Comparison of ENCODE assay signal across 17 cellular contexts in the genomic region with DNA sequence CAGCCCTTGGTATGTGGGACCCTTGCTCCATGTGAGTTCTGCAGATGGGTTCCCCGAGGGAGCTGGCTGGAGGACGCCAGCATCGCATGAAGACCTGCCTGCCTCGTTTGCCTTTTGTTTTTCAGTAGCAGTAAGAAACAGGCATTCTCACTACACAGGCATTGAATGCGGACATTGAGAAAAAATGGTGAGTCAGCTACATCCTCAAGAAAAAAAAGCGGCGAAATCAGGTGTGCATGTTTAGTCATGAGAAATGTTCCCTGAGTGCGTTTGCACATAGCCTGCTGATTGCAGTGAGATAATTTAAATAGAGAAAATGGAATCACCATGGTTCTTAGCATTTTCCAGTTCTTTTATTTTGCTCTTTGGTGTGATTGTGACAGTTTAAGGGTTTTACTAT. TPM values are rescaled to one million over a fixed set of nuclear protein-coding genes. Genes with fewer than 3 reads are reported as not detected.
A peak's percentile ranks its signal among the peaks of the same experiment; 100 is the strongest.
DNase-seq lines count a peak whose midpoint lies in the region; ATAC-seq and TF ChIP-seq lines count a peak whose summit lies in the region.
"Had no signal": no experiment of that assay in that cellular context is flagged by ENCODE, and none has a peak within 500 bp of the region (broad histone marks: within the 10 kb centered on the region; RNA-seq: fewer than 3 reads in every experiment).

No MANE protein-coding gene starts in this region.

- no peak for TF ChIP-seq POLR2A in vagina (IDR thresholded peaks at IDR 0.05)

- H3K23me2 ChIP-seq in H9 (ENCODE audit: insufficient read length, low read depth, low read length, poor library complexity, severe bottlenecking): no peaks in the 10 kb centered on the region

- 0 out of 5 replicates have a peak overlapping the region, but pooled peaks of 1 of the 2 experiments have one; percentile 25 for H3K4me3 Mint-ChIP-seq in H9
- H3K4me3 Mint-ChIP-seq: dendritic cell treated with granulocyte-macrophage colony-stimulating factor and Interleukin-4, amounts not matched to agents 40 ng/mL and 50 ng/mL, for 4 days; immature natural killer cell had no signal

- H3K9me3 ChIP-seq in H9 (ENCODE audit: control insufficient read depth, low read depth, low read length) (no peaks in the 10 kb centered on the region), ectodermal cell (ENCODE audit: control insufficient read depth, low read length) (no peaks in the 10 kb centered on the region), neuronal stem cell (replicated peaks in 1 of 2; ENCODE audit: control insufficient read depth in 2 of 2, insufficient read depth in 1 of 2, low read depth in 1 of 2, low read length in 2 of 2) (no peaks in the 10 kb centered on the region), vagina (no peaks in the 10 kb centered on the region)
- H3K9me3 ChIP-seq: mucosa of descending colon, uterus had no signal

- H2BK20ac ChIP-seq in H9 (ENCODE audit: low read depth, low read length, poor library complexity, severe bottlenecking): no peak overlapping the region

- no peak for TF ChIP-seq CTCF in H9 (conservative IDR thresholded peaks at IDR 0.05)
- no peak for TF ChIP-seq CTCF in vagina (IDR thresholded peaks at IDR 0.05)

- no peaks in the 10 kb centered on the region for H3K27me3 Mint-ChIP-seq in H9 (ENCODE audit: low read depth)

- H3K79me2 ChIP-seq in H9 (ENCODE audit: insufficient read depth, low read length): peaks cover 3% of the 10 kb centered on the region; the same call in 1 of the 2 replicates

- ATAC-seq in GM18502 (IDR thresholded peaks at IDR 0.05; ENCODE audit: poor library complexity, unreplicated experiment): no peak
- ATAC-seq: mucosa of descending colon, SK-N-SH treated with all-trans-retinoic acid at 6 μM for 48 hours had no signal

- H3K36me3 ChIP-seq in ectodermal cell (ENCODE audit: control insufficient read depth, insufficient read depth, low read length) (no peaks in the 10 kb centered on the region), neuronal stem cell (replicated peaks in 1 of 2; ENCODE audit: control insufficient read depth in 2 of 2, insufficient read depth in 2 of 2, low read length in 2 of 2) (peaks cover 0 to 2% of the 10 kb centered on the region in 2 donors), vagina (no peaks in the 10 kb centered on the region)
- H3K36me3 ChIP-seq: uterus, WERI-Rb-1 had no signal

- peaks cover 10 to 40% of the 10 kb centered on the region in 2 experiments for H3K9me3 Mint-ChIP-seq in H9
- H3K9me3 Mint-ChIP-seq: dendritic cell treated with granulocyte-macrophage colony-stimulating factor and Interleukin-4, amounts not matched to agents 40 ng/mL and 50 ng/mL, for 4 days; immature natural killer cell had no signal

- no peaks in the 10 kb centered on the region for H4K20me1 ChIP-seq in H9 (ENCODE audit: control insufficient read depth, insufficient read depth, insufficient read length)

- peaks cover 13% of the 10 kb centered on the region for H3K4me1 ChIP-seq in H9 (ENCODE audit: insufficient read depth, low read length)
- H3K4me1 ChIP-seq in ectodermal cell (ENCODE audit: control insufficient read depth, insufficient read depth, low read length): no peaks in the 10 kb centered on the region
- H3K4me1 ChIP-seq in neuronal stem cell (ENCODE audit: control insufficient read depth in 2 of 2, insufficient read depth in 1 of 2, low read depth in 1 of 2, low read length in 2 of 2): peaks cover 13 to 16% of the 10 kb centered on the region in 2 donors
- H3K4me1 ChIP-seq in vagina: no peaks in the 10 kb centered on the region
- H3K4me1 ChIP-seq: uterus had no signal

- no peak overlapping the region for H3K23ac ChIP-seq in H9 (ENCODE audit: insufficient read length, low read depth, low read length)
- H3K23ac ChIP-seq in neuronal stem cell (ENCODE audit: low read depth, low read length, poor library complexity): no peak overlapping the region

- H2BK120ac ChIP-seq in H9 (ENCODE audit: low read depth, low read length, poor library complexity, severe bottlenecking) (no peak overlapping the region), neuronal stem cell (ENCODE audit: low read depth, low read length) (no peak overlapping the region)

- no CpG with 5 or more reads among the region's 8 CpGs for WGBS in H9 (ENCODE audit: extremely low coverage, insufficient read length, low lambda C conversion rate)
- 76 to 84% methylated on average over 8 of the region's 8 CpGs for WGBS in ectodermal cell, 2 experiments
- no CpG with 5 or more reads among the region's 8 CpGs for WGBS in neuronal stem cell (ENCODE audit: extremely low coverage in 2 of 2, insufficient read length in 2 of 2, insufficient replicate concordance in 1 of 2), 2 donors

- no peak for DNase-seq in H9
- peak; percentile 21 for DNase-seq in RPMI8226
- DNase-seq in neuronal stem cell (ENCODE audit: low spot score): no peak
- DNase-seq in NCI-H446 (lab: John Stamatoyannopoulos, UW): no peak
- no peak for DNase-seq in NCI-H1048 (lab: John Stamatoyannopoulos, UW)
- DNase-seq in vagina (ENCODE audit: extremely low spot score in 2 of 2): no peak
- DNase-seq: immature natural killer cell, mucosa of descending colon, NCI-H2029, uterus, WERI-Rb-1 had no signal

- H3K4ac ChIP-seq in H9 (ENCODE audit: low read depth, low read length) (no peak overlapping the region), neuronal stem cell (ENCODE audit: low read length) (no peak overlapping the region)

- H4K5ac ChIP-seq in H9 (ENCODE audit: insufficient read length, low read depth, low read length): no peak overlapping the region

- H4K8ac ChIP-seq in H9 (replicated peaks; ENCODE audit: insufficient read length, low read depth, low read length) (no peak overlapping the region), neuronal stem cell (ENCODE audit: low read depth, low read length) (no peak overlapping the region)

- H3K14ac ChIP-seq in H9 (ENCODE audit: insufficient read depth, low read length): no peak overlapping the region
- no peak overlapping the region for H3K14ac ChIP-seq in neuronal stem cell (ENCODE audit: low read length)

- intact Hi-C loops in vagina (cut with DNase I): no loop called here

- H3K27me3 ChIP-seq in H9 (ENCODE audit: insufficient read depth, low read length): no peaks in the 10 kb centered on the region
- no peaks in the 10 kb centered on the region for H3K27me3 ChIP-seq in ectodermal cell (ENCODE audit: control insufficient read depth, insufficient read depth, low read length, poor library complexity, severe bottlenecking)
- no peaks in the 10 kb centered on the region for H3K27me3 ChIP-seq in neuronal stem cell (ENCODE audit: control insufficient read depth in 3 of 3, insufficient read depth in 3 of 3, low read depth in 1 of 3, low read length in 3 of 3)
- H3K27me3 ChIP-seq in vagina: no peaks in the 10 kb centered on the region
- H3K27me3 ChIP-seq: uterus had no signal

- H2AFZ ChIP-seq in H9 (ENCODE audit: low read length) (no peak overlapping the region), neuronal stem cell (ENCODE audit: low read length) (peak overlapping the region; percentile 69)

- H2BK15ac ChIP-seq in H9 (ENCODE audit: low read depth, low read length): no peak overlapping the region
- H2BK15ac ChIP-seq in neuronal stem cell (ENCODE audit: low read length): no peak overlapping the region

- no peak overlapping the region for H2BK5ac ChIP-seq in H9 (ENCODE audit: insufficient read length, low read length)
- no peak overlapping the region for H2BK5ac ChIP-seq in neuronal stem cell (ENCODE audit: low read length)

- no peak overlapping the region for H3K56ac ChIP-seq in H9 (ENCODE audit: insufficient read length, low read depth, low read length)

- no peak overlapping the region for H3K27ac Mint-ChIP-seq in H9
- H3K27ac Mint-ChIP-seq: dendritic cell treated with granulocyte-macrophage colony-stimulating factor and Interleukin-4, amounts not matched to agents 40 ng/mL and 50 ng/mL, for 4 days; immature natural killer cell had no signal

- H3K36me3 Mint-ChIP-seq in H9 (ENCODE audit: insufficient read depth in 1 of 3, low read depth in 3 of 3): peaks cover 12 to 14% (median 13%) of the 10 kb centered on the region in 3 experiments
- H3K36me3 Mint-ChIP-seq: immature natural killer cell had no signal

- H3K18ac ChIP-seq in H9 (ENCODE audit: insufficient read length, low read depth, low read length) (no peak overlapping the region), neuronal stem cell (ENCODE audit: low read length) (no peak overlapping the region)

- no peak overlapping the region for H3T11ph ChIP-seq in H9 (ENCODE audit: low read length)

- H3K79me1 ChIP-seq in H9 (ENCODE audit: insufficient read depth, low read depth, low read length, poor library complexity, severe bottlenecking) (no peaks in the 10 kb centered on the region), neuronal stem cell (ENCODE audit: low read depth, low read length) (no peaks in the 10 kb centered on the region)

- H3K4me1 Mint-ChIP-seq in H9: peaks cover 16 to 35% of the 10 kb centered on the region in 2 experiments
- H3K4me1 Mint-ChIP-seq: immature natural killer cell had no signal

- H3K27ac ChIP-seq in H9 (ENCODE audit: insufficient read length, low read depth, low read length): no peak overlapping the region
- H3K27ac ChIP-seq in ectodermal cell (ENCODE audit: insufficient read depth, low read depth, low read length, poor library complexity, severe bottlenecking): peak overlapping the region; percentile 63
- H3K27ac ChIP-seq in neuronal stem cell (replicated peaks; ENCODE audit: low read length): peak overlapping the region; percentile 43
- H3K27ac ChIP-seq in vagina: no peak overlapping the region
- H3K27ac ChIP-seq: uterus, WERI-Rb-1 had no signal

- no peak overlapping the region for H3K4me3 ChIP-seq in ectodermal cell (ENCODE audit: insufficient read depth, low read depth, low read length)
- peak overlapping the region in 1 of 2 donors; percentile 51 for H3K4me3 ChIP-seq in neuronal stem cell (ENCODE audit: low read length in 2 of 2)
- H3K4me3 ChIP-seq in vagina: peak overlapping the region in 1 of 2 donors; percentile 4
- H3K4me3 ChIP-seq: mucosa of descending colon, uterus had no signal

- H2BK12ac ChIP-seq in H9 (ENCODE audit: insufficient read length, low read depth, low read length) (no peak overlapping the region), neuronal stem cell (ENCODE audit: low read length) (no peak overlapping the region)

- no peak overlapping the region for H4K91ac ChIP-seq in H9 (ENCODE audit: insufficient read length, low read depth, low read length)
- no peak overlapping the region for H4K91ac ChIP-seq in neuronal stem cell (ENCODE audit: low read depth, low read length, poor library complexity)

- H3K4me2 ChIP-seq in H9 (ENCODE audit: insufficient read depth, insufficient read length, low read length) (peak overlapping the region; percentile 12), neuronal stem cell (ENCODE audit: insufficient read depth, low read length, poor library complexity, severe bottlenecking) (no peak overlapping the region)

- no peak overlapping the region for H2AK5ac ChIP-seq in H9 (ENCODE audit: insufficient read length, low read length)
- no peak overlapping the region for H2AK5ac ChIP-seq in neuronal stem cell (ENCODE audit: low read depth, low read length)

- H3K9ac ChIP-seq in H9 (ENCODE audit: extremely low read depth, insufficient read length, low read length) (no peak overlapping the region), neuronal stem cell (ENCODE audit: low read depth, low read length, poor library complexity) (no peak overlapping the region)

RNA-seq across cellular contexts. Expression of a gene that starts 54.1 kb away (rescaled TPM):
- total RNA-seq in H9 (2021) (0.31 and 0.39 TPM in 2 replicates), vagina (not detected)
- polyA plus RNA-seq in ectodermal cell (2013, experiment 1 of 4): not detected
- polyA plus RNA-seq in ectodermal cell (2013, experiment 2 of 4): not detected
- polyA plus RNA-seq in ectodermal cell (2013, experiment 3 of 4): not detected
- polyA plus RNA-seq in ectodermal cell (2013, experiment 4 of 4): not detected
- polyA plus RNA-seq in neuronal stem cell (2013, experiment 1 of 2): 0.10 TPM
- polyA plus RNA-seq in neuronal stem cell (2013, experiment 2 of 2): 0.04 TPM
- total RNA-seq: frontal cortex, LHCN-M2 had no signal
- polyA plus RNA-seq: immature natural killer cell had no signal

Comparison
In these comparisons a context has a peak if more than half of its experiments do, and no peak if none do; other contexts are left out.
1. H3K27ac ChIP-seq: peak in ectodermal cell (single experiment) and neuronal stem cell (single experiment); none in H9 (single experiment) and vagina (single experiment).